Comparison of ENCODE assay signal across 1 cellular context in the genomic region with DNA sequence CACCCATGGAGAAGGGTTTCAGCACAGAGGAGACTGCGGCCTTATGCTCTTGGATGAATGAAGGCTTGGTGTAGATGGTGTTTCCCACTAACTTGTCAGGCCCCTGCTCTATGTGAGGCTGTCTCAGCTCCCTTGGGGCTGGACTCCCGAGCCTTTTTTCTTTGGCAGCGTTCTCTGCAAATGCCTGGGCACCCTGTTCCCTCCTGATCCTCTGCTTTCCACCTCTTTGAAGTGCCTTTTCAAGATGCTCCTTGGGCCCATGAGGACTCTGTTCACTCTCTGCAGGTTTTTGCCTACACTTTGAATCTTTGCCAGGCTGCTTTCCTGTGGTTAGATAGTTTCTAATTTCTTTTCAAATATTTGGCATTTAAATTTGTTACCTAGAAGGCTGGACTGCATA.
TF ChIP-seq lines count a peak whose summit lies in the region.

No MANE protein-coding gene starts in this region.

TF ChIP-seq in HepG2, 621 proteins besides CTCF, POLR2A, EP300 and RAD21:
- TF ChIP-seq HOXA7 (CRISPR knock-in tag; IDR thresholded peaks at IDR 0.05) (no peak), PAXIP1 (CRISPR knock-in tag; conservative IDR thresholded peaks at IDR 0.05) (no peak), DMAP1 (CRISPR knock-in tag; IDR thresholded peaks at IDR 0.05) (peak; percentile 3; the same call in 1 of the 2 replicates), ZNF615 (CRISPR knock-in tag; IDR thresholded peaks at IDR 0.05; ENCODE audit: borderline replicate concordance) (no peak)
